1 cellular context compared by ENCODE assay signal in genomic region chr3:32781211-32781968, GRCh38.
TF ChIP-seq lines count a peak whose summit lies in the region.

No MANE protein-coding gene starts in this region.

TF ChIP-seq in HepG2, 621 proteins besides CTCF, POLR2A, EP300 and RAD21 (continued from another document and continues in another):
- TF ChIP-seq ZNF574 (CRISPR knock-in tag; IDR thresholded peaks at IDR 0.05) (peak; percentile 71), ETV5 (CRISPR knock-in tag; IDR thresholded peaks at IDR 0.05; ENCODE audit: borderline replicate concordance) (peak; percentile 84), AGO1 (IDR thresholded peaks at IDR 0.05; ENCODE audit: low read depth, low read length, poor library complexity, severe bottlenecking) (peak; percentile 23), MXI1 (IDR thresholded peaks at IDR 0.05; ENCODE audit: borderline replicate concordance, low read depth, low read length) (peak; percentile 80; the same call in 1 of the 3 replicates), KDM3A (CRISPR knock-in tag; IDR thresholded peaks at IDR 0.05; ENCODE audit: low read depth) (peak; percentile 86), NFATC3 (CRISPR knock-in tag; IDR thresholded peaks at IDR 0.05) (no peak), TMF1 (CRISPR knock-in tag; IDR thresholded peaks at IDR 0.05; ENCODE audit: low read depth) (no peak; the same call in 1 of the 2 replicates), ZNF775 (CRISPR knock-in tag; IDR thresholded peaks at IDR 0.05; ENCODE audit: borderline replicate concordance) (no peak), FIP1L1 (IDR thresholded peaks at IDR 0.05; ENCODE audit: borderline replicate concordance, insufficient read depth, low read depth, low read length) (no peak), ZNF557 (CRISPR knock-in tag; IDR thresholded peaks at IDR 0.05) (no peak), CBFB (CRISPR knock-in tag; IDR thresholded peaks at IDR 0.05) (peak; percentile 38; the same call in 1 of the 2 replicates), PAF1 (CRISPR knock-in tag; IDR thresholded peaks at IDR 0.05) (no peak), SKI (IDR thresholded peaks at IDR 0.05; ENCODE audit: partially characterized antibody) (peak; percentile 60), ZBTB4 (CRISPR knock-in tag; IDR thresholded peaks at IDR 0.05; ENCODE audit: borderline replicate concordance) (0 out of 2 replicates have a peak, but pooled peaks have one; percentile 58), HCFC1 (IDR thresholded peaks at IDR 0.05; ENCODE audit: low read depth, low read length) (no peak), SMAD1 (CRISPR knock-in tag; IDR thresholded peaks at IDR 0.05; ENCODE audit: borderline replicate concordance, low read depth) (no peak), HOXA7 (CRISPR knock-in tag; IDR thresholded peaks at IDR 0.05) (no peak), ZNF597 (CRISPR knock-in tag; IDR thresholded peaks at IDR 0.05) (0 out of 2 replicates have a peak, but pooled peaks have one; percentile 36), CHD4 (IDR thresholded peaks at IDR 0.05; ENCODE audit: borderline replicate concordance, low read length) (no peak), KAT7 (CRISPR knock-in tag; IDR thresholded peaks at IDR 0.05; ENCODE audit: borderline replicate concordance) (peak; percentile 95; the same call in 1 of the 2 replicates), PAXIP1 (CRISPR knock-in tag; conservative IDR thresholded peaks at IDR 0.05) (peak; percentile 51), AFF4 (CRISPR knock-in tag; IDR thresholded peaks at IDR 0.05) (no peak; the same call in 1 of the 2 replicates), ZNF18 (CRISPR knock-in tag; IDR thresholded peaks at IDR 0.05; ENCODE audit: insufficient replicate concordance) (peak; percentile 5), RBM22 (optimal IDR thresholded peaks at IDR 0.05; ENCODE audit: low read length) (no peak), PCBP1 (IDR thresholded peaks at IDR 0.05; ENCODE audit: borderline replicate concordance, low read depth, low read length) (no peak), ZNF276 (CRISPR knock-in tag; IDR thresholded peaks at IDR 0.05; ENCODE audit: low read depth) (0 out of 2 replicates have a peak, but pooled peaks have one; percentile 54), ZNF17 (CRISPR knock-in tag; IDR thresholded peaks at IDR 0.05) (no peak), KDM5B (CRISPR knock-in tag; IDR thresholded peaks at IDR 0.05; ENCODE audit: borderline replicate concordance) (peak; percentile 58; the same call in 1 of the 2 replicates), HNF4G (IDR thresholded peaks at IDR 0.05; ENCODE audit: borderline replicate concordance, low read depth, low read length) (no peak), HNF4G (CRISPR knock-in tag; IDR thresholded peaks at IDR 0.05; ENCODE audit: borderline replicate concordance, low read depth) (peak; percentile 35; the same call in 1 of the 2 replicates), ATF6 (CRISPR knock-in tag; conservative IDR thresholded peaks at IDR 0.05) (no peak), ZMAT5 (CRISPR knock-in tag; IDR thresholded peaks at IDR 0.05; ENCODE audit: borderline replicate concordance, low read depth) (no peak), MBD4 (IDR thresholded peaks at IDR 0.05; ENCODE audit: borderline replicate concordance, low read length) (no peak), ZNF230 (CRISPR knock-in tag; IDR thresholded peaks at IDR 0.05) (0 out of 2 replicates have a peak, but pooled peaks have one; percentile 33), ZNF773 (CRISPR knock-in tag; IDR thresholded peaks at IDR 0.05; ENCODE audit: borderline replicate concordance) (0 out of 2 replicates have a peak, but pooled peaks have one; percentile 38), ATF7-NPFF (CRISPR knock-in tag; IDR thresholded peaks at IDR 0.05; ENCODE audit: low read depth) (peak; percentile 66; the same call in 1 of the 2 replicates)
